Comparison of ENCODE assay signal across 18 cellular contexts in the genomic region with DNA sequence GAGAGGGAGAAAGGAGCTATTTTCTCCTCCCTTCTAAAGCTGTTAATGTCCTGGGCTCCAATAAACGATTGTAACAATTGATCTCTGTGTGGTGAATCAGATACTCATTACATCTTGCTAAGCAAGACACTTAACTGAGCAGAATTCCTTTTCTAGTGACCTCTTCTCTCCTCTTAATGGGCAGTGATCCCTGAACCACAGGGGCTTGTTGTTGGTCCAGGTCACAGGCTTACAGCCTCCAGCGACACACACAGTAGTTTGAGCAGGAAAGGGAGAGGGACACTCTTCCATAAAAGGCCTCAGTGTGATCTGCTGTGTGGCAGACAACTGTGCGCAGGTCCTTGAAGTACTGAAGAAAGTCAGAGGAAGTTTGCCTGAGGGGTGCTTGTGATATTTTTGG. TPM values are rescaled to one million over a fixed set of nuclear protein-coding genes. Genes with fewer than 3 reads are reported as not detected.
A peak's percentile ranks its signal among the peaks of the same experiment; 100 is the strongest.
DNase-seq lines count a peak whose midpoint lies in the region; ATAC-seq and TF ChIP-seq lines count a peak whose summit lies in the region.
"Had no signal": no experiment of that assay in that cellular context is flagged by ENCODE, and none has a peak within 500 bp of the region (broad histone marks: within the 10 kb centered on the region; RNA-seq: fewer than 3 reads in every experiment).

No MANE protein-coding gene starts in this region.

- H3K36me3 Mint-ChIP-seq in GM23338 (ENCODE audit: low read depth), result no peaks in the 10 kb centered on the region
- no peaks in the 10 kb centered on the region for H3K36me3 Mint-ChIP-seq in activated T-cell treated with anti-CD3 and anti-CD28 coated beads, Interleukin-2, amount 50 U/mL, for 24 hours (ENCODE audit: low read depth)
- H3K36me3 Mint-ChIP-seq: activated naive CD8-positive, alpha-beta T cell treated with anti-CD3 and anti-CD28 coated beads for 36 hours had no signal

- H4K8ac ChIP-seq in trophoblast cell (ENCODE audit: low read depth, low read length), result no peak overlapping the region

- H3K4me1 ChIP-seq in GM23338 (ENCODE audit: insufficient read depth) (0 out of 2 replicates have a peak, but pooled peaks cover 4% of the 10 kb centered on the region), trophoblast cell (ENCODE audit: control insufficient read depth in 1 of 2, insufficient read depth in 2 of 2, low read length in 2 of 2) (peaks cover 2 to 5% of the 10 kb centered on the region in 2 experiments)

- no peaks in the 10 kb centered on the region for H4K20me1 ChIP-seq in GM23338 (replicated peaks; ENCODE audit: insufficient read depth)

- no peaks in the 10 kb centered on the region for H3F3A ChIP-seq in GM23338 (replicated peaks; ENCODE audit: low read depth)

- no peaks in the 10 kb centered on the region for H3K79me1 ChIP-seq in trophoblast cell (ENCODE audit: low read length)

- DNase-seq in GM23338 (ENCODE audit: low spot score) (peak; percentile 17), SK-MEL-5 (ENCODE audit: low read depth, low spot score) (peak; percentile 64), iPS-NIHi7 (ENCODE audit: extremely low spot score) (peak; percentile 25), trophoblast cell (no peak), NOMO-1 treated with dmso at 0.1 percent for 144 hours (lab: John Stamatoyannopoulos, UW; ENCODE audit: unreplicated experiment) (no peak)
- no peak for DNase-seq in activated T-cell treated with anti-CD3 and anti-CD28 coated beads, Interleukin-2, amount 50 U/mL, for 24 hours
- DNase-seq: activated CD4-positive, alpha-beta T cell treated with anti-CD3 and anti-CD28 coated beads, Interleukin-2, amount 50 U/mL, for 48 hours; activated naive CD8-positive, alpha-beta T cell treated with anti-CD3 and anti-CD28 coated beads for 36 hours; activated T-cell treated with anti-CD3 and anti-CD28 coated beads, Interleukin-2, amount 50 U/mL, for 48 hours; DMS 273 treated with DMSO at 0.1 percent for 48 hours; hypothalamus; NCI-H2029 treated with DMSO at 0.1 percent for 48 hours; NCI-H526; stimulated activated CD4-positive, alpha-beta T cell treated with anti-CD3 and anti-CD28 coated beads, Interleukin-2, amount 100 ng/mL, for 48 hours had no signal

- no peak overlapping the region for H3K4me2 ChIP-seq in GM23338
- H3K4me2 ChIP-seq in trophoblast cell (ENCODE audit: low read length), result no peak overlapping the region
- H3K4me2 ChIP-seq: PC-9 had no signal

- no peak overlapping the region for H3K4me3 Mint-ChIP-seq in GM23338
- no peak overlapping the region for H3K4me3 Mint-ChIP-seq in activated T-cell treated with anti-CD3 and anti-CD28 coated beads, Interleukin-2, amount 50 U/mL, for 24 hours
- H3K4me3 Mint-ChIP-seq: activated naive CD8-positive, alpha-beta T cell treated with anti-CD3 and anti-CD28 coated beads for 36 hours; B cell had no signal

- peaks cover 3% of the 10 kb centered on the region for H3K9me3 ChIP-seq in trophoblast cell (ENCODE audit: insufficient read depth, low read depth, low read length)

- no peak overlapping the region for H3K23ac ChIP-seq in trophoblast cell (ENCODE audit: low read length)

- no peak overlapping the region for H2BK120ac ChIP-seq in trophoblast cell (ENCODE audit: insufficient read depth, low read length, poor library complexity)

- H3K27me3 ChIP-seq in GM23338 (ENCODE audit: insufficient read depth) (no peaks in the 10 kb centered on the region), trophoblast cell (ENCODE audit: insufficient read depth, low read length) (no peaks in the 10 kb centered on the region)

- no peak overlapping the region for H3K4ac ChIP-seq in trophoblast cell (ENCODE audit: low read depth, low read length)

- H3K27me3 Mint-ChIP-seq in GM23338 (ENCODE audit: insufficient read depth, low read depth, poor library complexity), result no peaks in the 10 kb centered on the region
- peaks cover 10% of the 10 kb centered on the region for H3K27me3 Mint-ChIP-seq in activated T-cell treated with anti-CD3 and anti-CD28 coated beads, Interleukin-2, amount 50 U/mL, for 24 hours

- H3K79me2 ChIP-seq in GM23338 (replicated peaks; ENCODE audit: insufficient read depth) (no peaks in the 10 kb centered on the region), trophoblast cell (ENCODE audit: control insufficient read depth, insufficient read depth, low read length, poor library complexity) (no peaks in the 10 kb centered on the region)

- no peak for TF ChIP-seq CTCF in GM23338 (conservative IDR thresholded peaks at IDR 0.05; ENCODE audit: low read depth in 2 of 2)

- no peak overlapping the region for H4K12ac ChIP-seq in trophoblast cell (ENCODE audit: low read depth, low read length)

- H3K27ac ChIP-seq in GM23338 (ENCODE audit: low read depth), result no peak overlapping the region
- peak overlapping the region; percentile 70 for H3K27ac ChIP-seq in trophoblast cell (ENCODE audit: low read depth, low read length)
- H3K27ac ChIP-seq: PC-9 had no signal

- WGBS in trophoblast cell (ENCODE audit: extremely low coverage, insufficient coverage, insufficient read length), result no CpG with 5 or more reads among the region's 3 CpGs

- H2BK12ac ChIP-seq in trophoblast cell (ENCODE audit: low read length), result no peak overlapping the region

- in situ Hi-C loops in SK-MEL-5 (cut with HindIII; ENCODE audit: low pct_unique_long_range_greater_than_20kb, low sequenced_read_pairs), result no loop called here

- H3K9ac ChIP-seq in trophoblast cell (ENCODE audit: low read length), result no peak overlapping the region

- H2AFZ ChIP-seq in GM23338, result no peak overlapping the region; the same call in 1 of the 2 replicates
- H2AFZ ChIP-seq in trophoblast cell (ENCODE audit: insufficient read depth, low read length, poor library complexity), result no peak overlapping the region
- H2AFZ ChIP-seq: PC-9 had no signal

- no peaks in the 10 kb centered on the region for H3K9me3 Mint-ChIP-seq in GM23338
- H3K9me3 Mint-ChIP-seq in activated T-cell treated with anti-CD3 and anti-CD28 coated beads, Interleukin-2, amount 50 U/mL, for 24 hours, result no peaks in the 10 kb centered on the region
- H3K9me3 Mint-ChIP-seq: activated naive CD8-positive, alpha-beta T cell treated with anti-CD3 and anti-CD28 coated beads for 36 hours had no signal

- H3K14ac ChIP-seq in trophoblast cell (ENCODE audit: low read length), result no peak overlapping the region

- no peak overlapping the region for H2AK5ac ChIP-seq in trophoblast cell (ENCODE audit: low read length)

- no peaks in the 10 kb centered on the region for H3K9me2 ChIP-seq in GM23338 (ENCODE audit: insufficient read depth)

- no peak overlapping the region for H2BK5ac ChIP-seq in trophoblast cell (ENCODE audit: low read depth, low read length, poor library complexity)

- H3K27ac Mint-ChIP-seq in GM23338, result no peak overlapping the region
- no peak overlapping the region for H3K27ac Mint-ChIP-seq in activated T-cell treated with anti-CD3 and anti-CD28 coated beads, Interleukin-2, amount 50 U/mL, for 24 hours
- H3K27ac Mint-ChIP-seq: activated naive CD8-positive, alpha-beta T cell treated with anti-CD3 and anti-CD28 coated beads for 36 hours; B cell had no signal

- H3K18ac ChIP-seq in trophoblast cell (ENCODE audit: low read length), result no peak overlapping the region

- peak; percentile 67 for ATAC-seq in GM23338
- ATAC-seq in GM18868 (IDR thresholded peaks at IDR 0.05; ENCODE audit: unreplicated experiment), result no peak
- ATAC-seq: sciatic nerve had no signal

- H3K4me3 ChIP-seq in GM23338, result no peak overlapping the region
- no peak overlapping the region for H3K4me3 ChIP-seq in trophoblast cell (ENCODE audit: low read depth, low read length)
- H3K4me3 ChIP-seq: PC-9 had no signal

- H3K36me3 ChIP-seq in GM23338 (ENCODE audit: insufficient read depth) (no peaks in the 10 kb centered on the region; the same call in 1 of the 2 replicates), trophoblast cell (ENCODE audit: control insufficient read depth in 1 of 2, insufficient read depth in 2 of 2, low read length in 2 of 2) (no peaks in the 10 kb centered on the region)

- peaks cover 10% of the 10 kb centered on the region for H3K4me1 Mint-ChIP-seq in GM23338
- peaks cover 7% of the 10 kb centered on the region for H3K4me1 Mint-ChIP-seq in activated T-cell treated with anti-CD3 and anti-CD28 coated beads, Interleukin-2, amount 50 U/mL, for 24 hours (ENCODE audit: low read depth)
- H3K4me1 Mint-ChIP-seq: B cell had no signal

- H4K91ac ChIP-seq in trophoblast cell (ENCODE audit: low read depth, low read length), result no peak overlapping the region

TF ChIP-seq in GM23338, 12 proteins besides CTCF, POLR2A, EP300 and RAD21:
- TF ChIP-seq ZNF114 (CRISPR knock-in tag; IDR thresholded peaks at IDR 0.05), result no peak

RNA-seq across cellular contexts. Expression of a gene that starts 58.5 kb away (rescaled TPM):
- 114 and 119 TPM in 2 replicates for total RNA-seq in GM23338 (2014; rRNA removed; shearing (Covaris generic))
- polyA plus RNA-seq in GM23338 (2016; fragmentation: Nextera tagmentation; extraction: Ambion mirVana), result 276 TPM in 2 replicates
- 161 and 191 TPM in 2 replicates for total RNA-seq in SK-MEL-5 (2014; rRNA removed; shearing (Covaris generic))
- 117 and 156 TPM in 2 replicates for polyA plus RNA-seq in SK-MEL-5 (2015; cell fraction: cytosol; rRNA removed)
- polyA plus RNA-seq in SK-MEL-5 (2015; cell fraction: nucleus; rRNA removed), result 66.9 and 85.6 TPM in 2 replicates
- 79.9 and 84.9 TPM in 2 replicates for polyA plus RNA-seq in trophoblast cell (2013)
- total RNA-seq: B cell had no signal

Comparison
In these comparisons a context has a peak if more than half of its experiments do, and no peak if none do; other contexts are left out.
1. DNase-seq: peak in GM23338 (single experiment), SK-MEL-5 (single experiment) and iPS-NIHi7 (single experiment); none in trophoblast cell (0 of 2), NOMO-1 treated with dmso at 0.1 percent for 144 hours (single experiment) and activated T-cell treated with anti-CD3 and anti-CD28 coated beads, Interleukin-2, amount 50 U/mL, for 24 hours (single experiment).